24 cellular contexts compared by ENCODE assay signal in genomic region chr11:70103256-70103975, GRCh38. TPM values are rescaled to one million over a fixed set of nuclear protein-coding genes. Genes with fewer than 3 reads are reported as not detected.
A peak's percentile ranks its signal among the peaks of the same experiment; 100 is the strongest.
DNase-seq lines count a peak whose midpoint lies in the region; ATAC-seq and TF ChIP-seq lines count a peak whose summit lies in the region.
"Had no signal": no experiment of that assay in that cellular context is flagged by ENCODE, and none has a peak within 500 bp of the region (broad histone marks: within the 10 kb centered on the region; RNA-seq: fewer than 3 reads in every experiment).

No MANE protein-coding gene starts in this region.

- H4K20me1 ChIP-seq in Karpas-422 (ENCODE audit: insufficient read depth, low read depth, low read length): no peaks in the 10 kb centered on the region; the same call in 1 of the 2 replicates

- H3K23ac ChIP-seq in neuronal stem cell (ENCODE audit: low read depth, low read length, poor library complexity): no peak overlapping the region

- no peak for TF ChIP-seq EP300 in Ishikawa (IDR thresholded peaks at IDR 0.05; ENCODE audit: borderline replicate concordance)

- H3K27ac ChIP-seq in neuronal stem cell (replicated peaks; ENCODE audit: low read length): no peak overlapping the region
- H3K27ac ChIP-seq in tibial artery: peak overlapping the region; percentile 49 to 56
- H3K27ac ChIP-seq in Karpas-422 (ENCODE audit: low read length): no peak overlapping the region
- H3K27ac ChIP-seq: HL-60, SJCRH30 had no signal

- intact Hi-C loops in tibial artery (cut with DNase I; ENCODE audit: low total_unique reads): no loop called here

- no peak overlapping the region for H3K14ac ChIP-seq in neuronal stem cell (ENCODE audit: low read length)

- ATAC-seq in HG02870 (IDR thresholded peaks at IDR 0.05; ENCODE audit: unreplicated experiment): no peak
- ATAC-seq in HG02623 (IDR thresholded peaks at IDR 0.05; ENCODE audit: unreplicated experiment): no peak
- ATAC-seq: CD8-positive, alpha-beta T cell; Panc1 had no signal

- H3K9me3 ChIP-seq in neuronal stem cell (replicated peaks in 1 of 2; ENCODE audit: control insufficient read depth in 2 of 2, insufficient read depth in 1 of 2, low read depth in 1 of 2, low read length in 2 of 2): no peaks in the 10 kb centered on the region
- H3K9me3 ChIP-seq in tibial artery: no peaks in the 10 kb centered on the region
- no peaks in the 10 kb centered on the region for H3K9me3 ChIP-seq in Karpas-422 (ENCODE audit: low read length)
- H3K9me3 ChIP-seq: SJCRH30 had no signal

- WGBS in neuronal stem cell (ENCODE audit: extremely low coverage in 2 of 2, insufficient read length in 2 of 2, insufficient replicate concordance in 1 of 2), 2 donors: no CpG with 5 or more reads among the region's 25 CpGs

- H3K79me2 ChIP-seq in Karpas-422 (ENCODE audit: low read length): no peaks in the 10 kb centered on the region

- H3K18ac ChIP-seq in neuronal stem cell (ENCODE audit: low read length): no peak overlapping the region

- H3K79me1 ChIP-seq in neuronal stem cell (ENCODE audit: low read depth, low read length): no peaks in the 10 kb centered on the region

- peaks cover 5% of the 10 kb centered on the region for H3K27me3 Mint-ChIP-seq in brain

- DNase-seq in neuronal stem cell (ENCODE audit: low spot score) (no peak), tibial artery (no peak), Karpas-422 (no peak), AG20443 (ENCODE audit: low spot score) (no peak)
- DNase-seq: C1 segment of cervical spinal cord; CD8-positive, alpha-beta T cell; DMS153; H9; HFFc6; MV-4-11; NCI-H1694; NCI-H2081; NCI-H2171; NCI-H524 treated with DMSO at 0.1 percent for 48 hours; NCI-H82; SJCRH30 had no signal

- H3K27ac Mint-ChIP-seq in brain: peak overlapping the region in 3 of 5 experiments; percentile 11 to 66 (median 29)
- H3K27ac Mint-ChIP-seq: CD8-positive, alpha-beta T cell; HFFc6 had no signal

- peak overlapping the region; percentile 40 for H2BK15ac ChIP-seq in neuronal stem cell (ENCODE audit: low read length)

- H3K36me3 ChIP-seq in neuronal stem cell (replicated peaks in 1 of 2; ENCODE audit: control insufficient read depth in 2 of 2, insufficient read depth in 2 of 2, low read length in 2 of 2) (no peaks in the 10 kb centered on the region), tibial artery (peaks cover 0 to 22% (median 8%) of the 10 kb centered on the region in 3 donors), Karpas-422 (ENCODE audit: insufficient read depth, low read length) (no peaks in the 10 kb centered on the region)
- H3K36me3 ChIP-seq: SJCRH30 had no signal

- H3K27me3 ChIP-seq in neuronal stem cell (ENCODE audit: control insufficient read depth in 3 of 3, insufficient read depth in 3 of 3, low read depth in 1 of 3, low read length in 3 of 3): peaks cover 0 to 29% (median 0%) of the 10 kb centered on the region in 3 experiments
- H3K27me3 ChIP-seq in tibial artery: no peaks in the 10 kb centered on the region
- H3K27me3 ChIP-seq in Karpas-422 (ENCODE audit: low read length): no peaks in the 10 kb centered on the region

- H3K4me3 ChIP-seq in neuronal stem cell (ENCODE audit: low read length in 2 of 2): no peak overlapping the region
- H3K4me3 ChIP-seq in tibial artery: no peak overlapping the region
- no peak overlapping the region for H3K4me3 ChIP-seq in Karpas-422 (ENCODE audit: low read length)
- H3K4me3 ChIP-seq: SJCRH30 had no signal

- H4K8ac ChIP-seq in neuronal stem cell (ENCODE audit: low read depth, low read length): no peak overlapping the region

- peak overlapping the region; percentile 91 for H2AK5ac ChIP-seq in neuronal stem cell (ENCODE audit: low read depth, low read length)

- H3K9ac ChIP-seq in neuronal stem cell (ENCODE audit: low read depth, low read length, poor library complexity) (no peak overlapping the region), Karpas-422 (ENCODE audit: low read length) (no peak overlapping the region)

- no peak for TF ChIP-seq RAD21 in Ishikawa (IDR thresholded peaks at IDR 0.05; ENCODE audit: low read depth)

- H3K4me1 ChIP-seq in neuronal stem cell (ENCODE audit: control insufficient read depth in 2 of 2, insufficient read depth in 1 of 2, low read depth in 1 of 2, low read length in 2 of 2): peaks cover 0 to 20% of the 10 kb centered on the region in 2 donors
- peaks cover 0 to 60% (median 35%) of the 10 kb centered on the region in 4 donors for H3K4me1 ChIP-seq in tibial artery
- H3K4me1 ChIP-seq in Karpas-422 (ENCODE audit: low read length): no peaks in the 10 kb centered on the region
- H3K4me1 ChIP-seq: SJCRH30 had no signal

- H2BK5ac ChIP-seq in neuronal stem cell (ENCODE audit: low read length): no peak overlapping the region

- H2AFZ ChIP-seq in neuronal stem cell (ENCODE audit: low read length) (no peak overlapping the region), Karpas-422 (ENCODE audit: low read length) (no peak overlapping the region)

- H3K4me1 Mint-ChIP-seq in brain: peaks cover 44% of the 10 kb centered on the region

- H3K9me3 Mint-ChIP-seq in brain: peaks cover 0 to 14% (median 0%) of the 10 kb centered on the region in 5 experiments
- H3K9me3 Mint-ChIP-seq: CD8-positive, alpha-beta T cell; H9; HFFc6 had no signal

- no peaks in the 10 kb centered on the region for H3K36me3 Mint-ChIP-seq in brain
- H3K36me3 Mint-ChIP-seq: CD8-positive, alpha-beta T cell had no signal

- H3K4me3 Mint-ChIP-seq in brain: no peak overlapping the region
- H3K4me3 Mint-ChIP-seq: CD8-positive, alpha-beta T cell; H9; HFFc6 had no signal

- H4K91ac ChIP-seq in neuronal stem cell (ENCODE audit: low read depth, low read length, poor library complexity): no peak overlapping the region

- no peaks in the 10 kb centered on the region for H3K9me2 ChIP-seq in Karpas-422 (replicated peaks; ENCODE audit: insufficient read depth, low read length)

- no peak overlapping the region for H2BK12ac ChIP-seq in neuronal stem cell (ENCODE audit: low read length)

- no peak overlapping the region for H3K4ac ChIP-seq in neuronal stem cell (ENCODE audit: low read length)

- no peak for TF ChIP-seq CTCF in brain (conservative IDR thresholded peaks at IDR 0.05)
- no peak for TF ChIP-seq CTCF in tibial artery (IDR thresholded peaks at IDR 0.05)

- H2BK120ac ChIP-seq in neuronal stem cell (ENCODE audit: low read depth, low read length): peak overlapping the region; percentile 21

- H3K4me2 ChIP-seq in neuronal stem cell (ENCODE audit: insufficient read depth, low read length, poor library complexity, severe bottlenecking): no peak overlapping the region
- no peak overlapping the region for H3K4me2 ChIP-seq in Karpas-422 (ENCODE audit: low read depth, low read length, poor library complexity, severe bottlenecking)

TF ChIP-seq in Ishikawa, 13 proteins besides CTCF, POLR2A, EP300 and RAD21:
- TF ChIP-seq YY1 (IDR thresholded peaks at IDR 0.05; ENCODE audit: low read depth) (no peak), ZBTB7A (IDR thresholded peaks at IDR 0.05; ENCODE audit: low read depth) (0 out of 2 replicates have a peak, but pooled peaks have one; percentile 13), TEAD4 (IDR thresholded peaks at IDR 0.05) (no peak), CEBPB (IDR thresholded peaks at IDR 0.05) (no peak), EGR1 (IDR thresholded peaks at IDR 0.05) (peak; percentile 76; the same call in 1 of the 2 replicates), TCF12 (IDR thresholded peaks at IDR 0.05; ENCODE audit: low read depth) (0 out of 2 replicates have a peak, but pooled peaks have one; percentile 33)

RNA-seq across cellular contexts. Expression of gene ANO1, which starts 25.3 kb away (rescaled TPM):
- 0.92 TPM for polyA plus RNA-seq in brain (ENCODE audit: insufficient read depth, low read depth, low replicate concordance)
- 0.20 TPM for polyA plus RNA-seq in neuronal stem cell (2013, experiment 1 of 2)
- 0.28 TPM for polyA plus RNA-seq in neuronal stem cell (2013, experiment 2 of 2)
- total RNA-seq in Karpas-422 (2014; rRNA removed; shearing (Covaris generic); ENCODE audit: low replicate concordance): not detected in 2 replicates
- total RNA-seq: CD8-positive, alpha-beta T cell; G401; HFFc6; M059J had no signal

Comparison
In these comparisons a context has a peak if more than half of its experiments do, and no peak if none do; other contexts are left out.
1. H3K27ac ChIP-seq: peak in tibial artery (2 of 2); none in neuronal stem cell (single experiment) and Karpas-422 (single experiment).